22 cellular contexts compared by ENCODE assay signal in the genomic region with DNA sequence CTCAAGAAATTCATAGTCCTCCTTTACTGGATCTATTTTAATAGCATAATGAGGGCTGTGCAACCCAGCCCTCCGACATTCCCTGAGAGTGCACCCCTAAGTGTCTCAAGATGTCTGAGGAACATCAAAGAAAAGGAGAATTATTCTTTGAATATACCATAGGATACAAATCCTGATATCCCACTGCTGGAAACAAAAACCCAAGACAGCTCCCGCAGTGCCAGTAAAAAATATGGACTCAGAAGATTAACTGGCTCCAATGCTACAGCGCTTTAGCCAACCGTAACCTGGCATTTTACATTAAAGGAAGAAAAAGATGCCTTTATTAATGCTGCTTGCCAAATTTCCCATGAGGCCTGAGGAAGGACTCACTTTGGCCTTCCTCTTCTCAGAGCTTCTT.
"Had no signal": no experiment of that assay in that cellular context is flagged by ENCODE, and none has a peak within 500 bp of the region (broad histone marks: within the 10 kb centered on the region; RNA-seq: fewer than 3 reads in every experiment).

No MANE protein-coding gene starts in this region.

- ATAC-seq: activated CD4-positive, alpha-beta T cell treated with anti-CD3 and anti-CD28 coated beads for 36 hours; activated CD8-positive, alpha-beta T cell treated with anti-CD3 and anti-CD28 coated beads, Interleukin-2, amount 10 ng/mL, durations not matched to agents 7 days and 5 days; activated T-cell treated with anti-CD3 and anti-CD28 coated beads, Interleukin-2, amount 50 U/mL, for 72 hours; effector memory CD8-positive, alpha-beta T cell; stimulated activated naive B cell treated with anti-CD40 and anti-IgM and Interleukin-4, amounts not matched to agents 10 μg/mL and 1 μg/mL and 100 μg/mL, for 72 hours; T-helper 17 cell had no signal

- H3K36me3 ChIP-seq: brain microvascular endothelial cell, left lung, SJCRH30 had no signal

- H3K27ac Mint-ChIP-seq: activated CD4-positive, alpha-beta T cell treated with anti-CD3 and anti-CD28 coated beads for 36 hours; activated CD8-positive, alpha-beta T cell treated with anti-CD3 and anti-CD28 coated beads, Interleukin-2, amount 10 ng/mL, durations not matched to agents 7 days and 5 days; activated naive CD8-positive, alpha-beta T cell treated with anti-CD3 and anti-CD28 coated beads for 36 hours; activated T-cell treated with anti-CD3 and anti-CD28 coated beads, Interleukin-2, amount 50 U/mL, for 72 hours; dendritic cell treated with granulocyte-macrophage colony-stimulating factor and Interleukin-4, amounts not matched to agents 40 ng/mL and 50 ng/mL, for 4 days; effector memory CD8-positive, alpha-beta T cell; stimulated activated naive B cell treated with anti-CD40 and anti-IgM and Interleukin-4, amounts not matched to agents 10 μg/mL and 1 μg/mL and 100 μg/mL, for 72 hours; T-helper 17 cell; type B pancreatic cell had no signal

- H3K36me3 Mint-ChIP-seq: activated naive CD8-positive, alpha-beta T cell treated with anti-CD3 and anti-CD28 coated beads for 36 hours; stimulated activated naive B cell treated with anti-CD40 and anti-IgM and Interleukin-4, amounts not matched to agents 10 μg/mL and 1 μg/mL and 100 μg/mL, for 72 hours had no signal

- DNase-seq: activated CD4-positive, alpha-beta T cell treated with anti-CD3 and anti-CD28 coated beads for 36 hours; activated CD8-positive, alpha-beta memory T cell treated with anti-CD3 and anti-CD28 coated beads, Interleukin-2, amount 50 U/mL, for 4 hours; activated CD8-positive, alpha-beta T cell treated with anti-CD3 and anti-CD28 coated beads, Interleukin-2, amount 10 ng/mL, durations not matched to agents 7 days and 5 days; activated gamma-delta T cell; activated naive CD8-positive, alpha-beta T cell treated with anti-CD3 and anti-CD28 coated beads for 36 hours; activated T-cell treated with anti-CD3 and anti-CD28 coated beads, Interleukin-2, amount 50 U/mL, for 72 hours; amygdala; effector memory CD8-positive, alpha-beta T cell; hypothalamus; kidney; left lung; mammary epithelial cell; SJCRH30; stimulated activated CD4-positive, alpha-beta T cell treated with anti-CD3 and anti-CD28 coated beads, Interleukin-15, amount 100 ng/mL, for 24 hours; stimulated activated CD4-positive, alpha-beta T cell treated with anti-CD3 and anti-CD28 coated beads, Interleukin-4, amount 100 ng/mL, for 1 hour; stimulated activated naive B cell treated with anti-CD40 and anti-IgM and Interleukin-4, amounts not matched to agents 10 μg/mL and 1 μg/mL and 100 μg/mL, for 72 hours; substantia nigra; T-helper 17 cell had no signal

- H3K27ac ChIP-seq: brain microvascular endothelial cell, epithelial cell of prostate, left lung, SJCRH30 had no signal

- H3K4me3 Mint-ChIP-seq: activated CD4-positive, alpha-beta T cell treated with anti-CD3 and anti-CD28 coated beads for 36 hours; activated CD8-positive, alpha-beta T cell treated with anti-CD3 and anti-CD28 coated beads, Interleukin-2, amount 10 ng/mL, durations not matched to agents 7 days and 5 days; activated naive CD8-positive, alpha-beta T cell treated with anti-CD3 and anti-CD28 coated beads for 36 hours; activated T-cell treated with anti-CD3 and anti-CD28 coated beads, Interleukin-2, amount 50 U/mL, for 72 hours; dendritic cell treated with granulocyte-macrophage colony-stimulating factor and Interleukin-4, amounts not matched to agents 40 ng/mL and 50 ng/mL, for 4 days; effector memory CD8-positive, alpha-beta T cell; stimulated activated naive B cell treated with anti-CD40 and anti-IgM and Interleukin-4, amounts not matched to agents 10 μg/mL and 1 μg/mL and 100 μg/mL, for 72 hours; T-helper 17 cell; type B pancreatic cell had no signal

- H3K4me3 ChIP-seq: left lung, SJCRH30 had no signal

- H3K27me3 Mint-ChIP-seq: dendritic cell treated with granulocyte-macrophage colony-stimulating factor and Interleukin-4, amounts not matched to agents 40 ng/mL and 50 ng/mL, for 4 days had no signal

- H3K9me3 ChIP-seq: left lung, SJCRH30 had no signal

- H3K27me3 ChIP-seq: brain microvascular endothelial cell, left lung had no signal

- H3K9me3 Mint-ChIP-seq: activated naive CD8-positive, alpha-beta T cell treated with anti-CD3 and anti-CD28 coated beads for 36 hours; activated T-cell treated with anti-CD3 and anti-CD28 coated beads, Interleukin-2, amount 50 U/mL, for 72 hours; dendritic cell treated with granulocyte-macrophage colony-stimulating factor and Interleukin-4, amounts not matched to agents 40 ng/mL and 50 ng/mL, for 4 days; effector memory CD8-positive, alpha-beta T cell; stimulated activated naive B cell treated with anti-CD40 and anti-IgM and Interleukin-4, amounts not matched to agents 10 μg/mL and 1 μg/mL and 100 μg/mL, for 72 hours had no signal

- H3K4me1 ChIP-seq: left lung had no signal

- H3K4me1 Mint-ChIP-seq: activated CD4-positive, alpha-beta T cell treated with anti-CD3 and anti-CD28 coated beads for 36 hours; activated naive CD8-positive, alpha-beta T cell treated with anti-CD3 and anti-CD28 coated beads for 36 hours; stimulated activated naive B cell treated with anti-CD40 and anti-IgM and Interleukin-4, amounts not matched to agents 10 μg/mL and 1 μg/mL and 100 μg/mL, for 72 hours; T-helper 17 cell had no signal
